8 cellular contexts compared by ENCODE assay signal in the genomic region with DNA sequence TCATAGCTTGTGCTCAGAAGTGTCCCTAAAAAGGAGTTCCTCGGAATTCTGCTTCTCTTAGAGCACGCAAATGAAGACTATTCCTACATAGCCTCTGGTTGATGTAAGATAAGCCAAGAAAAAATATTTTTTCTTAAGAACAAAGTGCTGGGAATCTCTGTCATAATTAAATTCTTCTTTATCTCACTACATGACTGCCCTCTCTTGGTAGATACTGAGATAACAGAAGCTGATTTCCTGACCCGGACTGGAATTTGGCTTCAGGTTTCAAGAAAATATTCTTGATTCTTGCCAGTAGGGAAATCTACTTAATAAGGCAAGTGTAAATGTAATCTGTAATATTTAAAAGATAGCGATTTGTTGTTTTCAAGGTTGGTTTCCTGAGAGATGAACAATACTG. TPM values are rescaled to one million over a fixed set of nuclear protein-coding genes. Genes with fewer than 3 reads are reported as not detected.
DNase-seq lines count a peak whose midpoint lies in the region; ATAC-seq and TF ChIP-seq lines count a peak whose summit lies in the region.

No MANE protein-coding gene starts in this region.

- no peaks in the 10 kb centered on the region for H3K4me1 ChIP-seq in NT2/D1 (ENCODE audit: insufficient read depth, insufficient read length)
- no peaks in the 10 kb centered on the region for H3K4me1 ChIP-seq in esophagus squamous epithelium

- H3K27ac ChIP-seq in esophagus squamous epithelium: no peak overlapping the region

- no peak overlapping the region for H3K4me3 ChIP-seq in NT2/D1 (ENCODE audit: insufficient read length, low read depth)
- no peak overlapping the region for H3K4me3 ChIP-seq in esophagus squamous epithelium

- H3K27me3 ChIP-seq in NT2/D1 (ENCODE audit: insufficient read depth, insufficient read length) (no peaks in the 10 kb centered on the region), esophagus squamous epithelium (no peaks in the 10 kb centered on the region)

- TF ChIP-seq POLR2A in esophagus squamous epithelium (IDR thresholded peaks at IDR 0.05): no peak

- peak in 5 of 6 experiments; percentile 8 to 51 (median 30) for TF ChIP-seq CTCF in esophagus squamous epithelium (IDR thresholded peaks at IDR 0.05)

- H3K36me3 ChIP-seq in NT2/D1 (ENCODE audit: insufficient read depth, insufficient read length, low read length): no peaks in the 10 kb centered on the region
- no peaks in the 10 kb centered on the region for H3K36me3 ChIP-seq in esophagus squamous epithelium

- ATAC-seq in HG02642 (IDR thresholded peaks at IDR 0.05; ENCODE audit: poor library complexity, unreplicated experiment) (no peak), HG03196 (IDR thresholded peaks at IDR 0.05; ENCODE audit: unreplicated experiment) (no peak)

- H3K9me3 ChIP-seq in NT2/D1 (ENCODE audit: insufficient read depth, low read length) (no peaks in the 10 kb centered on the region), esophagus squamous epithelium (no peaks in the 10 kb centered on the region)

- no peak overlapping the region for H3K9ac ChIP-seq in NT2/D1 (ENCODE audit: insufficient read length, low read depth)

- intact Hi-C loops in esophagus squamous epithelium (cut with DNase I): no loop called here

- DNase-seq in SIG-M5 treated with dmso at 0.1 percent for 504 hours (lab: John Stamatoyannopoulos, UW; ENCODE audit: unreplicated experiment) (peak; percentile 32), SIG-M5 (lab: John Stamatoyannopoulos, UW) (no peak), NT2/D1 (ENCODE audit: low read depth, low spot score) (peak; percentile 27), esophagus squamous epithelium (lab: John Stamatoyannopoulos, UW) (no peak), putamen (ENCODE audit: low spot score) (peak; percentile 50)
- no peak for DNase-seq in activated effector memory CD4-positive, alpha-beta T cell treated with Interleukin-2 at 50 U/mL for 16 hours

- WGBS in esophagus squamous epithelium, 2 donors: 16 to 20% methylated on average over 4 of the region's 4 CpGs

RNA-seq across cellular contexts. Expression of a gene that starts 31.3 kb away (rescaled TPM):
- 10 to 100 TPM; 11.4 to 28.6 (median 16.0) TPM for total RNA-seq in esophagus squamous epithelium

Comparison
In these comparisons a context has a peak if more than half of its experiments do, and no peak if none do; other contexts are left out.
1. DNase-seq: peak in SIG-M5 treated with dmso at 0.1 percent for 504 hours (single experiment), NT2/D1 (single experiment) and putamen (single experiment); none in SIG-M5 (single experiment), esophagus squamous epithelium (single experiment) and activated effector memory CD4-positive, alpha-beta T cell treated with Interleukin-2 at 50 U/mL for 16 hours (single experiment).